In the genomic region with DNA sequence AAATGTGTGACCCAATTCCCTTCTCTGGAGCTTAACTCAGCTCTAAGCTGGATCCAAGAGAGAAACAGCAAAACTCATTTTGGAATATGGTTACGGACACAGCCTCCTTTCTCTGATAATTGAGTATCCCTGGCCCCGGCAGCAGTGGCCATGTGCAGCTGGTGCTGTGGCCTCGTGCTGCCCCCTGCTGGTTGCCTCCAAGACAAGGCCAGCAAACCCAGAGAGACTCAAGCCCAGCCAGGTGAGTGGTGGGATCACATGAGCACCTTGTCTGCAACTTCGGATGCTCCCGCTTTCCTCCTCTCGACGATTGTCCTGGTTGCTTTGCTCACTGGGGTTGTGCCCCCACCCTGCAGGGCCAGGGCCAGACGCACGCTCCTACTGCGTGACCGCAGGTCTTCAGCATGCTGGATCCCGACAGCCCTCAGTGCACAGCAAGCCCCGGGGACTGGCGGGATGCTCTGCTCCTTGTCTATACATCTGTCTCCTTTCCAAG, we compare ENCODE assay signal across 9 cellular contexts. TPM values are rescaled to one million over a fixed set of nuclear protein-coding genes. Genes with fewer than 3 reads are reported as not detected.
DNase-seq lines count a peak whose midpoint lies in the region; ATAC-seq and TF ChIP-seq lines count a peak whose summit lies in the region.
"Had no signal": no experiment of that assay in that cellular context is flagged by ENCODE, and none has a peak within 500 bp of the region (broad histone marks: within the 10 kb centered on the region; RNA-seq: fewer than 3 reads in every experiment).

No MANE protein-coding gene starts in this region.

- no peak overlapping the region for H3K4me3 Mint-ChIP-seq in CD4-positive, alpha-beta T cell
- peak overlapping the region in 1 of 2 donors; percentile 10 for H3K4me3 Mint-ChIP-seq in stimulated activated naive CD8-positive, alpha-beta T cell treated with anti-CD3 and anti-CD28 coated beads, Interleukin-15, amount 100 ng/mL, for 72 hours
- H3K4me3 Mint-ChIP-seq: T-helper 1 cell treated with Interleukin-12 subunit alpha and Interleukin-12 subunit beta and Interleukin-4 antibody, amounts not matched to agents 30 μg/mL and 1 μg/mL, for 36 hours had no signal

- no peak for TF ChIP-seq EP300 in neural cell (conservative IDR thresholded peaks at IDR 0.05; ENCODE audit: poor library complexity, severe bottlenecking)

- H3F3A ChIP-seq in neural cell (ENCODE audit: insufficient read depth, low read length, poor library complexity, severe bottlenecking) = no peaks in the 10 kb centered on the region

- intact Hi-C loops in CD4-positive, alpha-beta T cell (cut with DNase I, micrococcal nuclease) = loop anchor here (1.0 to 5.0 kb wide), 2 partner anchors 367 to 392 kb away; no protein-coding TSS in a partner anchor

- no peaks in the 10 kb centered on the region for H3K79me2 ChIP-seq in neural cell (replicated peaks; ENCODE audit: insufficient read depth, low read length)

- peak; percentile 44 to 80 (median 60) for DNase-seq in CD4-positive, alpha-beta T cell
- DNase-seq in GM19238 (ENCODE audit: insufficient read length, low spot score) (peak; percentile 56), OCI-M1 (lab: John Stamatoyannopoulos, UW) (peak; percentile 86), activated T-helper 1 cell treated with Interleukin-2 at 50 U/mL for 16 hours (ENCODE audit: low read depth) (peak; percentile 53), fibroblast of the aortic adventitia (ENCODE audit: low read depth) (peak; percentile 71)
- DNase-seq in stimulated activated naive CD8-positive, alpha-beta T cell treated with anti-CD3 and anti-CD28 coated beads, Interleukin-15, amount 100 ng/mL, for 72 hours = peak; percentile 71 to 76

- POLR2A ChIA-PET in CD4-positive, alpha-beta T cell (lab: Charles Lee) = no interaction called here

- no peak overlapping the region for H2AFZ ChIP-seq in neural cell (ENCODE audit: low read depth, low read length)

- no peak overlapping the region for H3K27ac Mint-ChIP-seq in CD4-positive, alpha-beta T cell
- H3K27ac Mint-ChIP-seq in stimulated activated naive CD8-positive, alpha-beta T cell treated with anti-CD3 and anti-CD28 coated beads, Interleukin-15, amount 100 ng/mL, for 72 hours = no peak overlapping the region
- H3K27ac Mint-ChIP-seq: T-helper 1 cell treated with Interleukin-12 subunit alpha and Interleukin-12 subunit beta and Interleukin-4 antibody, amounts not matched to agents 30 μg/mL and 1 μg/mL, for 36 hours had no signal

- no peaks in the 10 kb centered on the region for H3K36me3 Mint-ChIP-seq in CD4-positive, alpha-beta T cell (ENCODE audit: low read depth)

- no peaks in the 10 kb centered on the region for H3K4me1 Mint-ChIP-seq in CD4-positive, alpha-beta T cell (ENCODE audit: low read depth)
- H3K4me1 Mint-ChIP-seq in stimulated activated naive CD8-positive, alpha-beta T cell treated with anti-CD3 and anti-CD28 coated beads, Interleukin-15, amount 100 ng/mL, for 72 hours = peaks cover 7% of the 10 kb centered on the region

- no peak overlapping the region for H3K4me2 ChIP-seq in neural cell (ENCODE audit: low read length)

- CTCF ChIA-PET in CD4-positive, alpha-beta T cell (lab: Charles Lee) = interaction anchor here (0.6 to 0.8 kb wide), 2 partner anchors 9 to 139 kb away, joined by 3 read pairs; no protein-coding TSS in a partner anchor

- peak; percentile 46 for ATAC-seq in CD4-positive, alpha-beta T cell (ENCODE audit: poor library complexity)
- ATAC-seq in HG03442 (IDR thresholded peaks at IDR 0.05; ENCODE audit: unreplicated experiment) = peak; percentile 88
- ATAC-seq in stimulated activated naive CD8-positive, alpha-beta T cell treated with anti-CD3 and anti-CD28 coated beads, Interleukin-15, amount 100 ng/mL, for 72 hours = peak; percentile 91

- no peak overlapping the region for H3K27ac ChIP-seq in CD4-positive, alpha-beta T cell (ENCODE audit: low read depth, low read length)
- no peak overlapping the region for H3K27ac ChIP-seq in neural cell (ENCODE audit: low read length)

- H3K36me3 ChIP-seq in neural cell (ENCODE audit: insufficient read depth, low read length) = no peaks in the 10 kb centered on the region

- TF ChIP-seq RAD21 in neural cell (conservative IDR thresholded peaks at IDR 0.05) = peak; percentile 76

- H3K9me3 Mint-ChIP-seq in CD4-positive, alpha-beta T cell = no peaks in the 10 kb centered on the region
- H3K9me3 Mint-ChIP-seq in stimulated activated naive CD8-positive, alpha-beta T cell treated with anti-CD3 and anti-CD28 coated beads, Interleukin-15, amount 100 ng/mL, for 72 hours = peaks cover 0 to 6% of the 10 kb centered on the region in 2 donors

- no peaks in the 10 kb centered on the region for H3K9me3 ChIP-seq in CD4-positive, alpha-beta T cell (ENCODE audit: control insufficient read depth, low read length)
- H3K9me3 ChIP-seq in neural cell (ENCODE audit: low read length) = no peaks in the 10 kb centered on the region

- H3K27me3 Mint-ChIP-seq in CD4-positive, alpha-beta T cell = peaks cover 36% of the 10 kb centered on the region
- peaks cover 38% of the 10 kb centered on the region for H3K27me3 Mint-ChIP-seq in stimulated activated naive CD8-positive, alpha-beta T cell treated with anti-CD3 and anti-CD28 coated beads, Interleukin-15, amount 100 ng/mL, for 72 hours

- no peaks in the 10 kb centered on the region for H3K27me3 ChIP-seq in CD4-positive, alpha-beta T cell (ENCODE audit: control insufficient read depth, insufficient read depth, low read length)
- no peaks in the 10 kb centered on the region for H3K27me3 ChIP-seq in neural cell (ENCODE audit: insufficient read depth, low read depth, low read length)

- no peak overlapping the region for H3K9ac ChIP-seq in neural cell (ENCODE audit: low read length)

- H3K4me3 ChIP-seq in fibroblast of the aortic adventitia (ENCODE audit: low read depth, low read length) = no peak overlapping the region
- H3K4me3 ChIP-seq in neural cell (ENCODE audit: low read length) = no peak overlapping the region

- no peaks in the 10 kb centered on the region for H4K20me1 ChIP-seq in neural cell (ENCODE audit: insufficient read depth)

- peak; percentile 65 for TF ChIP-seq CTCF in CD4-positive, alpha-beta T cell (IDR thresholded peaks at IDR 0.05)
- TF ChIP-seq CTCF in fibroblast of the aortic adventitia (IDR thresholded peaks at IDR 0.05; ENCODE audit: insufficient read depth, low read length) = peak; percentile 85
- peak; percentile 68 for TF ChIP-seq CTCF in neural cell (IDR thresholded peaks at IDR 0.05; ENCODE audit: poor library complexity, severe bottlenecking)

- H3K9me2 ChIP-seq in neural cell (ENCODE audit: insufficient read depth, low read length) = no peaks in the 10 kb centered on the region

TF ChIP-seq in neural cell, 6 proteins besides CTCF, POLR2A, EP300 and RAD21:
- TF ChIP-seq EZH2 (IDR thresholded peaks at IDR 0.05; ENCODE audit: borderline replicate concordance, insufficient read depth, low read length, poor library complexity, severe bottlenecking) (no peak), SMC3 (conservative IDR thresholded peaks at IDR 0.05; ENCODE audit: poor library complexity) (peak; percentile 77)

RNA-seq across cellular contexts. Expression of gene SFTPD, which starts 19.4 kb away (rescaled TPM):
- total RNA-seq in CD4-positive, alpha-beta T cell = not detected
- total RNA-seq in fibroblast of the aortic adventitia (ENCODE audit: low replicate concordance) = not detected in 2 replicates
- polyA plus RNA-seq in neural cell = 0.51 and 1.4 TPM in 2 replicates
- 1.3 TPM in 1 of 2 replicates, not detected in the other for polyA minus RNA-seq in neural cell
